1 cellular context compared by ENCODE assay signal in genomic region chr17:7460850-7461660, GRCh38.
TF ChIP-seq lines count a peak whose summit lies in the region.

No MANE protein-coding gene starts in this region.

TF ChIP-seq in HCT116, 20 proteins besides CTCF, POLR2A, EP300 and RAD21:
- TF ChIP-seq POLR2AphosphoS5 (IDR thresholded peaks at IDR 0.05; ENCODE audit: low read depth, low read length) (0 out of 2 replicates have a peak, but pooled peaks have one; percentile 4), SP1 (IDR thresholded peaks at IDR 0.05; ENCODE audit: low read depth) (no peak), EGR1 (IDR thresholded peaks at IDR 0.05; ENCODE audit: low read depth) (no peak)
